24 cellular contexts compared by ENCODE assay signal in the genomic region with DNA sequence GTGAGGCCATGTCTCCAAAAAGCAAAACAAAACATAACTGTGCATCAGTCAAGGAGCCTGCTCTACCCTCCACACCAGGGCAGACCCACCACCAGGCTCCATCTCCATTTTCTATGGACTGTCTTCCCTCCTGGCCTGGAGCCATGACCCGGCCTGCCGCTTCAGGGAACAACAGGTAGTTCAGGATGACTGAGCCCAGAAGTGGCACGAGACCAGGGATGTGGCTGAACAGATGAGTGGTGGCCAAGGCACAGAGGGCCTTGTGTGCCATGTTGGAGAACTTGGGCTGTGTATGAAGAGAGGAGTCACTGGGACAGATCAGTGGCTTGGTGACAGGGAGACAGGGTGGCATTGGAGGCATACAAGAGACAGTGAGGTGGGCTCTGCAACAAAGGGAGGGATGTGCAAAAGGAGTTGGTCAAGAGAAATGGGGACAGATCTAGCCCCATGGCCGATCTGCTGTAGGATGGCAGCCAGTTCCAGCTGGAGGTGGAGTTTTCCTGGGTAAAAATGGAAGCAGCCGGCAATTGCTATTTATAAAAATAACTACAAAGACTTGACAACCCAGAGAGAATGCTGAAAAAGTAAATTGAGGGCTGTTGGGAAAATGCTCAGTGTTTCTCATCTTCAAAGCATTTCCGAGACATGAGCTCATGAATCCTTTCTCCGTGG. TPM values are rescaled to one million over a fixed set of nuclear protein-coding genes. Genes with fewer than 3 reads are reported as not detected.
DNase-seq lines count a peak whose midpoint lies in the region; ATAC-seq and TF ChIP-seq lines count a peak whose summit lies in the region.
"Had no signal": no experiment of that assay in that cellular context is flagged by ENCODE, and none has a peak within 500 bp of the region (broad histone marks: within the 10 kb centered on the region; RNA-seq: fewer than 3 reads in every experiment).

No MANE protein-coding gene starts in this region.

- H3K27me3 ChIP-seq in brain microvascular endothelial cell (replicated peaks) = no peaks in the 10 kb centered on the region
- no peaks in the 10 kb centered on the region for H3K27me3 ChIP-seq in neural progenitor cell
- H3K27me3 ChIP-seq: BLaER1, foreskin keratinocyte, neutrophil, Peyer's patch had no signal

- H3K4me1 Mint-ChIP-seq in neural progenitor cell = peaks cover 8% of the 10 kb centered on the region
- H3K4me1 Mint-ChIP-seq: central memory CD8-positive, alpha-beta T cell had no signal

- no peak overlapping the region for H3K4me2 ChIP-seq in neural progenitor cell
- H3K4me2 ChIP-seq: BLaER1 had no signal

- TF ChIP-seq CTCF in brain microvascular endothelial cell (IDR thresholded peaks at IDR 0.05; ENCODE audit: low read depth, low read length, missing control alignments) = no peak
- no peak for TF ChIP-seq CTCF in neural progenitor cell (IDR thresholded peaks at IDR 0.05)

- peaks cover 7% of the 10 kb centered on the region for H3K4me1 ChIP-seq in neural progenitor cell
- H3K4me1 ChIP-seq: foreskin keratinocyte, Peyer's patch had no signal

- H3K4me3 ChIP-seq in brain microvascular endothelial cell (ENCODE audit: low read depth, low read length) (no peak overlapping the region), neural progenitor cell (no peak overlapping the region)
- H3K4me3 ChIP-seq: BLaER1, Peyer's patch, psoas muscle had no signal

- H3K36me3 ChIP-seq in brain microvascular endothelial cell (replicated peaks) (no peaks in the 10 kb centered on the region), neural progenitor cell (no peaks in the 10 kb centered on the region)
- H3K36me3 ChIP-seq: BLaER1, neutrophil, Peyer's patch had no signal

- no peak overlapping the region for H3K27ac ChIP-seq in brain microvascular endothelial cell
- H3K27ac ChIP-seq in neural progenitor cell = no peak overlapping the region
- H3K27ac ChIP-seq: BLaER1, foreskin keratinocyte, neutrophil, Peyer's patch, psoas muscle had no signal

- H3K79me2 ChIP-seq in neural progenitor cell (ENCODE audit: low read depth) = no peaks in the 10 kb centered on the region

- in situ Hi-C loops in brain microvascular endothelial cell (cut with HindIII; ENCODE audit: low pct_ligation_motif_present, low sequenced_read_pairs) = no loop called here

- no peaks in the 10 kb centered on the region for H4K20me1 ChIP-seq in neural progenitor cell (ENCODE audit: low read depth)
- H4K20me1 ChIP-seq: BLaER1 had no signal

- H3K9me3 ChIP-seq in neural progenitor cell (ENCODE audit: low read depth) = no peaks in the 10 kb centered on the region
- H3K9me3 ChIP-seq: BLaER1, neutrophil, Peyer's patch, psoas muscle had no signal

- peaks cover 3% of the 10 kb centered on the region for H3K27me3 Mint-ChIP-seq in neural progenitor cell (ENCODE audit: insufficient read depth, low read depth)

- peaks cover 2% of the 10 kb centered on the region for H3K9me3 Mint-ChIP-seq in neural progenitor cell
- H3K9me3 Mint-ChIP-seq: central memory CD8-positive, alpha-beta T cell; IgD-negative memory B cell had no signal

- H3K36me3 Mint-ChIP-seq in neural progenitor cell = no peaks in the 10 kb centered on the region

- peak overlapping the region; percentile 24 for H3K27ac Mint-ChIP-seq in neural progenitor cell
- H3K27ac Mint-ChIP-seq: activated CD8-positive, alpha-beta T cell treated with anti-CD3 and anti-CD28 coated beads, Interleukin-2, amount 10 ng/mL, durations not matched to agents 7 days and 5 days had no signal

- no peak overlapping the region for H2AFZ ChIP-seq in neural progenitor cell (replicated peaks)

- H3K4me3 Mint-ChIP-seq in neural progenitor cell = no peak overlapping the region
- H3K4me3 Mint-ChIP-seq: activated CD8-positive, alpha-beta T cell treated with anti-CD3 and anti-CD28 coated beads, Interleukin-2, amount 10 ng/mL, durations not matched to agents 7 days and 5 days; central memory CD8-positive, alpha-beta T cell; IgD-negative memory B cell had no signal

- DNase-seq in DMS53 (lab: John Stamatoyannopoulos, UW) (peak; percentile 62), brain microvascular endothelial cell (peak; percentile 7), neural progenitor cell (ENCODE audit: low spot score) (no peak), NOMO-1 (lab: John Stamatoyannopoulos, UW; ENCODE audit: unreplicated experiment in 2 of 2) (no peak), sciatic nerve (ENCODE audit: low spot score) (no peak)
- DNase-seq: activated CD8-positive, alpha-beta T cell treated with anti-CD3 and anti-CD28 coated beads, Interleukin-2, amount 10 ng/mL, durations not matched to agents 7 days and 5 days; activated naive CD4-positive, alpha-beta T cell treated with Interleukin-2 at 50 U/mL for 16 hours; amniotic stem cell; COR-L47; effector CD4-positive, alpha-beta T cell; foreskin keratinocyte; left cardiac atrium; mammary epithelial cell; NCI-H1417; NK-92 treated with Interleukin-12 subunit alpha and Interleukin-12 subunit beta, amount 100 ng/mL, for 24 hours; Peyer's patch; psoas muscle had no signal

- TF ChIP-seq RAD21 in Ishikawa (IDR thresholded peaks at IDR 0.05; ENCODE audit: low read depth) = no peak

- TF ChIP-seq EP300 in Ishikawa (IDR thresholded peaks at IDR 0.05; ENCODE audit: borderline replicate concordance) = no peak

- no peaks in the 10 kb centered on the region for H3F3A ChIP-seq in neural progenitor cell (ENCODE audit: low read depth)

- intact Hi-C loops in sciatic nerve (cut with DNase I) = no loop called here

- H3K9ac ChIP-seq in neural progenitor cell = no peak overlapping the region
- H3K9ac ChIP-seq: BLaER1 had no signal

- ATAC-seq in HG02884 (IDR thresholded peaks at IDR 0.05; ENCODE audit: unreplicated experiment) (no peak), GM18873 (IDR thresholded peaks at IDR 0.05; ENCODE audit: low FRiP score, unreplicated experiment) (no peak), sciatic nerve (no peak)
- ATAC-seq: activated CD8-positive, alpha-beta T cell treated with anti-CD3 and anti-CD28 coated beads, Interleukin-2, amount 10 ng/mL, durations not matched to agents 7 days and 5 days; foreskin keratinocyte; psoas muscle had no signal

TF ChIP-seq in Ishikawa, 13 proteins besides CTCF, POLR2A, EP300 and RAD21:
- peak; percentile 60 for TF ChIP-seq NFIC (IDR thresholded peaks at IDR 0.05)
- no peak for TF ChIP-seq FOXM1 (IDR thresholded peaks at IDR 0.05; ENCODE audit: borderline replicate concordance, low read depth)
- TF ChIP-seq, protein P1, sequence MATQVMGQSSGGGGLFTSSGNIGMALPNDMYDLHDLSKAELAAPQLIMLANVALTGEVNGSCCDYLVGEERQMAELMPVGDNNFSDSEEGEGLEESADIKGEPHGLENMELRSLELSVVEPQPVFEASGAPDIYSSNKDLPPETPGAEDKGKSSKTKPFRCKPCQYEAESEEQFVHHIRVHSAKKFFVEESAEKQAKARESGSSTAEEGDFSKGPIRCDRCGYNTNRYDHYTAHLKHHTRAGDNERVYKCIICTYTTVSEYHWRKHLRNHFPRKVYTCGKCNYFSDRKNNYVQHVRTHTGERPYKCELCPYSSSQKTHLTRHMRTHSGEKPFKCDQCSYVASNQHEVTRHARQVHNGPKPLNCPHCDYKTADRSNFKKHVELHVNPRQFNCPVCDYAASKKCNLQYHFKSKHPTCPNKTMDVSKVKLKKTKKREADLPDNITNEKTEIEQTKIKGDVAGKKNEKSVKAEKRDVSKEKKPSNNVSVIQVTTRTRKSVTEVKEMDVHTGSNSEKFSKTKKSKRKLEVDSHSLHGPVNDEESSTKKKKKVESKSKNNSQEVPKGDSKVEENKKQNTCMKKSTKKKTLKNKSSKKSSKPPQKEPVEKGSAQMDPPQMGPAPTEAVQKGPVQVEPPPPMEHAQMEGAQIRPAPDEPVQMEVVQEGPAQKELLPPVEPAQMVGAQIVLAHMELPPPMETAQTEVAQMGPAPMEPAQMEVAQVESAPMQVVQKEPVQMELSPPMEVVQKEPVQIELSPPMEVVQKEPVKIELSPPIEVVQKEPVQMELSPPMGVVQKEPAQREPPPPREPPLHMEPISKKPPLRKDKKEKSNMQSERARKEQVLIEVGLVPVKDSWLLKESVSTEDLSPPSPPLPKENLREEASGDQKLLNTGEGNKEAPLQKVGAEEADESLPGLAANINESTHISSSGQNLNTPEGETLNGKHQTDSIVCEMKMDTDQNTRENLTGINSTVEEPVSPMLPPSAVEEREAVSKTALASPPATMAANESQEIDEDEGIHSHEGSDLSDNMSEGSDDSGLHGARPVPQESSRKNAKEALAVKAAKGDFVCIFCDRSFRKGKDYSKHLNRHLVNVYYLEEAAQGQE (IDR thresholded peaks at IDR 0.05; ENCODE audit: low read depth) = no peak
- TF ChIP-seq YY1 (IDR thresholded peaks at IDR 0.05; ENCODE audit: low read depth) = 0 out of 2 replicates have a peak, but pooled peaks have one; percentile 47
- TF ChIP-seq, protein P2, sequence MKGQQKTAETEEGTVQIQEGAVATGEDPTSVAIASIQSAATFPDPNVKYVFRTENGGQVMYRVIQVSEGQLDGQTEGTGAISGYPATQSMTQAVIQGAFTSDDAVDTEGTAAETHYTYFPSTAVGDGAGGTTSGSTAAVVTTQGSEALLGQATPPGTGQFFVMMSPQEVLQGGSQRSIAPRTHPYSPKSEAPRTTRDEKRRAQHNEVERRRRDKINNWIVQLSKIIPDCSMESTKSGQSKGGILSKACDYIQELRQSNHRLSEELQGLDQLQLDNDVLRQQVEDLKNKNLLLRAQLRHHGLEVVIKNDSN (IDR thresholded peaks at IDR 0.05) = no peak

RNA-seq across cellular contexts. Expression of a gene that starts 35.0 kb away (rescaled TPM):
- total RNA-seq in neural progenitor cell (ENCODE audit: low replicate concordance) (12.2 and 26.6 TPM in 2 replicates), sciatic nerve (8.2 TPM)

RNA-seq across cellular contexts. Expression of a gene that starts 45.8 kb away (rescaled TPM):
- 51.8 and 52.1 TPM in 2 replicates for total RNA-seq in neural progenitor cell (ENCODE audit: low replicate concordance)
- total RNA-seq in sciatic nerve = 37.7 TPM

Comparison
In these comparisons a context has a peak if more than half of its experiments do, and no peak if none do; other contexts are left out.
1. DNase-seq: peak in DMS53 (single experiment) and brain microvascular endothelial cell (single experiment); none in neural progenitor cell (single experiment), NOMO-1 (0 of 2) and sciatic nerve (single experiment).